22 cellular contexts compared by ENCODE assay signal in genomic region chr6:30562470-30563425, GRCh38. TPM values are rescaled to one million over a fixed set of nuclear protein-coding genes. Genes with fewer than 3 reads are reported as not detected.
DNase-seq lines count a peak whose midpoint lies in the region; ATAC-seq and TF ChIP-seq lines count a peak whose summit lies in the region.
"Had no signal": no experiment of that assay in that cellular context is flagged by ENCODE, and none has a peak within 500 bp of the region (broad histone marks: within the 10 kb centered on the region; RNA-seq: fewer than 3 reads in every experiment).

No MANE protein-coding gene starts in this region.

- H3K9me3 Mint-ChIP-seq in natural killer cell, result no peaks in the 10 kb centered on the region
- no peaks in the 10 kb centered on the region for H3K9me3 Mint-ChIP-seq in natural killer cell treated with Interleukin-12 subunit alpha and Interleukin-12 subunit beta and Interleukin-15 and Interleukin-18, amount 100 ng/mL, for 72 hours
- H3K9me3 Mint-ChIP-seq in effector memory CD8-positive, alpha-beta T cell, result no peaks in the 10 kb centered on the region
- H3K9me3 Mint-ChIP-seq in stimulated activated naive B cell treated with anti-CD40 and anti-IgM and Interleukin-4, amounts not matched to agents 10 μg/mL and 1 μg/mL and 100 μg/mL, for 72 hours, result no peaks in the 10 kb centered on the region
- H3K9me3 Mint-ChIP-seq: activated T-helper 1 cell treated with anti-CD3 and anti-CD28 coated beads, Interleukin-12 subunit alpha, Interleukin-12 subunit beta, Interleukin-2, Interleukin-4 antibody, amounts not matched to agents 30 ng/mL and 10 ng/mL and 1 ng/mL, durations not matched to agents 14 hours and 24 hours and 36 hours; H9; nephron had no signal

- no peaks in the 10 kb centered on the region for H3K27me3 ChIP-seq in spleen (replicated peaks in 1 of 7)
- H3K27me3 ChIP-seq: cardiac muscle cell, esophagus squamous epithelium, stomach, upper lobe of left lung had no signal

- no peak for TF ChIP-seq POLR2A in spleen (IDR thresholded peaks at IDR 0.05)

- DNase-seq in natural killer cell, result no peak
- DNase-seq in natural killer cell treated with Interleukin-12 subunit alpha and Interleukin-12 subunit beta and Interleukin-15 and Interleukin-18, amount 100 ng/mL, for 72 hours (ENCODE audit: low spot score), result no peak
- DNase-seq in effector memory CD8-positive, alpha-beta T cell, result no peak
- no peak for DNase-seq in stimulated activated naive B cell treated with anti-CD40 and anti-IgM and Interleukin-4, amounts not matched to agents 10 μg/mL and 1 μg/mL and 100 μg/mL, for 72 hours
- no peak for DNase-seq in spleen
- DNase-seq: activated CD4-positive, alpha-beta T cell treated with anti-CD3 and anti-CD28 coated beads, Interleukin-2, amount 50 U/mL, for 48 hours; amniotic stem cell; DMS79 treated with DMSO at 0.1 percent for 48 hours; esophagus squamous epithelium; H9; mesendoderm; NCI-H1436 treated with DMSO at 0.1 percent for 48 hours; NCI-H69; Right ventricle myocardium superior; stomach; upper lobe of left lung had no signal

- H3K36me3 ChIP-seq in spleen, result peaks cover 0 to 40% (median 17%) of the 10 kb centered on the region in 6 donors

- H3K4me3 ChIP-seq in spleen, result no peak overlapping the region
- H3K4me3 ChIP-seq: cardiac muscle cell, esophagus squamous epithelium, stomach, upper lobe of left lung had no signal

- intact Hi-C loops in natural killer cell (cut with micrococcal nuclease), result no loop called here
- intact Hi-C loops in spleen (cut with DNase I; ENCODE audit: low total_unique reads), result no loop called here

- H3K36me3 Mint-ChIP-seq in natural killer cell, result no peaks in the 10 kb centered on the region
- peaks cover 24% of the 10 kb centered on the region for H3K36me3 Mint-ChIP-seq in natural killer cell treated with Interleukin-12 subunit alpha and Interleukin-12 subunit beta and Interleukin-15 and Interleukin-18, amount 100 ng/mL, for 72 hours
- peaks cover 20% of the 10 kb centered on the region for H3K36me3 Mint-ChIP-seq in effector memory CD8-positive, alpha-beta T cell (ENCODE audit: insufficient read depth)
- H3K36me3 Mint-ChIP-seq in stimulated activated naive B cell treated with anti-CD40 and anti-IgM and Interleukin-4, amounts not matched to agents 10 μg/mL and 1 μg/mL and 100 μg/mL, for 72 hours, result peaks cover 16 to 44% of the 10 kb centered on the region in 2 donors

- peaks cover 13 to 24% (median 17%) of the 10 kb centered on the region in 6 donors for H3K4me1 ChIP-seq in spleen

- no peaks in the 10 kb centered on the region for H3K27me3 Mint-ChIP-seq in natural killer cell (ENCODE audit: low read depth in 2 of 2)
- H3K27me3 Mint-ChIP-seq in natural killer cell treated with Interleukin-12 subunit alpha and Interleukin-12 subunit beta and Interleukin-15 and Interleukin-18, amount 100 ng/mL, for 72 hours, result no peaks in the 10 kb centered on the region
- H3K27me3 Mint-ChIP-seq in effector memory CD8-positive, alpha-beta T cell, result no peaks in the 10 kb centered on the region
- H3K27me3 Mint-ChIP-seq in stimulated activated naive B cell treated with anti-CD40 and anti-IgM and Interleukin-4, amounts not matched to agents 10 μg/mL and 1 μg/mL and 100 μg/mL, for 72 hours, result no peaks in the 10 kb centered on the region
- H3K27me3 Mint-ChIP-seq: progenitor cell of endocrine pancreas had no signal

- H3K27ac Mint-ChIP-seq in natural killer cell, result peak overlapping the region; percentile 3 to 20
- H3K27ac Mint-ChIP-seq in natural killer cell treated with Interleukin-12 subunit alpha and Interleukin-12 subunit beta and Interleukin-15 and Interleukin-18, amount 100 ng/mL, for 72 hours, result peak overlapping the region in 1 of 2 donors; percentile 21
- H3K27ac Mint-ChIP-seq in effector memory CD8-positive, alpha-beta T cell, result peak overlapping the region; percentile 65 to 67
- H3K27ac Mint-ChIP-seq in stimulated activated naive B cell treated with anti-CD40 and anti-IgM and Interleukin-4, amounts not matched to agents 10 μg/mL and 1 μg/mL and 100 μg/mL, for 72 hours, result peak overlapping the region; percentile 31
- H3K27ac Mint-ChIP-seq: activated T-helper 1 cell treated with anti-CD3 and anti-CD28 coated beads, Interleukin-12 subunit alpha, Interleukin-12 subunit beta, Interleukin-2, Interleukin-4 antibody, amounts not matched to agents 30 ng/mL and 10 ng/mL and 1 ng/mL, durations not matched to agents 14 hours and 24 hours and 36 hours; nephron; progenitor cell of endocrine pancreas had no signal

- ATAC-seq in natural killer cell, result no peak
- no peak for ATAC-seq in natural killer cell treated with Interleukin-12 subunit alpha and Interleukin-12 subunit beta and Interleukin-15 and Interleukin-18, amount 100 ng/mL, for 72 hours
- ATAC-seq in effector memory CD8-positive, alpha-beta T cell (replicated peaks), result no peak
- no peak for ATAC-seq in stimulated activated naive B cell treated with anti-CD40 and anti-IgM and Interleukin-4, amounts not matched to agents 10 μg/mL and 1 μg/mL and 100 μg/mL, for 72 hours (replicated peaks)
- ATAC-seq in GM19452 (IDR thresholded peaks at IDR 0.05; ENCODE audit: unreplicated experiment), result no peak

- no peak for TF ChIP-seq CTCF in natural killer cell (IDR thresholded peaks at IDR 0.05)
- TF ChIP-seq CTCF in spleen (IDR thresholded peaks at IDR 0.05 in 8 of 11, conservative IDR thresholded peaks at IDR 0.05 in 3 of 11), result no peak

- peaks cover 16 to 19% of the 10 kb centered on the region in 2 donors for H3K4me1 Mint-ChIP-seq in natural killer cell
- H3K4me1 Mint-ChIP-seq in natural killer cell treated with Interleukin-12 subunit alpha and Interleukin-12 subunit beta and Interleukin-15 and Interleukin-18, amount 100 ng/mL, for 72 hours (ENCODE audit: low read depth in 2 of 2), result peaks cover 22 to 32% of the 10 kb centered on the region in 2 donors
- peaks cover 10 to 11% of the 10 kb centered on the region in 2 donors for H3K4me1 Mint-ChIP-seq in effector memory CD8-positive, alpha-beta T cell (ENCODE audit: low read depth in 2 of 2)
- H3K4me1 Mint-ChIP-seq in stimulated activated naive B cell treated with anti-CD40 and anti-IgM and Interleukin-4, amounts not matched to agents 10 μg/mL and 1 μg/mL and 100 μg/mL, for 72 hours, result peaks cover 17 to 31% of the 10 kb centered on the region in 2 donors

- WGBS in spleen, 5 donors, result 83 to 93% (median 86%) methylated on average over 14 of the region's 14 CpGs

- no peak overlapping the region for H3K27ac ChIP-seq in spleen
- H3K27ac ChIP-seq: cardiac muscle cell, esophagus squamous epithelium, stomach, upper lobe of left lung, VCaP had no signal

- H3K9me3 ChIP-seq in spleen, result no peaks in the 10 kb centered on the region
- H3K9me3 ChIP-seq: esophagus squamous epithelium, stomach, upper lobe of left lung had no signal

- no peak overlapping the region for H3K4me3 Mint-ChIP-seq in natural killer cell
- H3K4me3 Mint-ChIP-seq in natural killer cell treated with Interleukin-12 subunit alpha and Interleukin-12 subunit beta and Interleukin-15 and Interleukin-18, amount 100 ng/mL, for 72 hours, result no peak overlapping the region
- H3K4me3 Mint-ChIP-seq in effector memory CD8-positive, alpha-beta T cell, result no peak overlapping the region
- H3K4me3 Mint-ChIP-seq in stimulated activated naive B cell treated with anti-CD40 and anti-IgM and Interleukin-4, amounts not matched to agents 10 μg/mL and 1 μg/mL and 100 μg/mL, for 72 hours, result no peak overlapping the region
- H3K4me3 Mint-ChIP-seq: activated T-helper 1 cell treated with anti-CD3 and anti-CD28 coated beads, Interleukin-12 subunit alpha, Interleukin-12 subunit beta, Interleukin-2, Interleukin-4 antibody, amounts not matched to agents 30 ng/mL and 10 ng/mL and 1 ng/mL, durations not matched to agents 14 hours and 24 hours and 36 hours; H9; nephron had no signal

RNA-seq across cellular contexts. Expression of gene PRR3, which starts 5.7 kb away (rescaled TPM):
- total RNA-seq in natural killer cell (10 to 100 TPM in 2 of 3 donors, 1 to 10 TPM in 1; 9.5 to 14.8 (median 13.9) TPM), spleen (10 to 100 TPM in 6 of 7 donors, 1 to 10 TPM in 1; 8.1 to 19.6 (median 12.9) TPM)
- total RNA-seq in natural killer cell treated with Interleukin-12 subunit alpha and Interleukin-12 subunit beta and Interleukin-15 and Interleukin-18, amount 100 ng/mL, for 72 hours, result 10 to 100 TPM; 13.0 to 23.8 TPM
- polyA plus RNA-seq in spleen, result 10 to 100 TPM; 11.5 to 15.6 (median 12.9) TPM

RNA-seq across cellular contexts. Expression of gene GNL1, which starts 6.5 kb away (rescaled TPM):
- total RNA-seq in natural killer cell (100 to 1,000 TPM; 137 to 208 (median 187) TPM), spleen (10 to 100 TPM; 28.0 to 84.6 (median 56.7) TPM)
- 10 to 100 TPM; 59.8 to 70.5 TPM for total RNA-seq in natural killer cell treated with Interleukin-12 subunit alpha and Interleukin-12 subunit beta and Interleukin-15 and Interleukin-18, amount 100 ng/mL, for 72 hours
- polyA plus RNA-seq in spleen, result 10 to 100 TPM; 40.3 to 55.6 (median 45.6) TPM

RNA-seq across cellular contexts. Expression of gene ABCF1, which starts 8.5 kb away (rescaled TPM):
- total RNA-seq in natural killer cell (100 to 1,000 TPM in 2 of 3 donors, 10 to 100 TPM in 1; 91.4 to 138 (median 138) TPM), spleen (10 to 100 TPM; 30.7 to 53.5 (median 34.5) TPM)
- 100 to 1,000 TPM in 1 of 2 donors, 10 to 100 TPM in 1; 94.8 to 122 TPM for total RNA-seq in natural killer cell treated with Interleukin-12 subunit alpha and Interleukin-12 subunit beta and Interleukin-15 and Interleukin-18, amount 100 ng/mL, for 72 hours
- polyA plus RNA-seq in spleen, result 10 to 100 TPM; 12.8 to 27.7 (median 14.5) TPM

RNA-seq across cellular contexts. Expression of gene PPP1R10, which starts 54.3 kb away (rescaled TPM):
- 100 to 1,000 TPM; 151 to 222 (median 174) TPM for total RNA-seq in natural killer cell
- 100 to 1,000 TPM in 1 of 2 donors, 10 to 100 TPM in 1; 97.9 to 119 TPM for total RNA-seq in natural killer cell treated with Interleukin-12 subunit alpha and Interleukin-12 subunit beta and Interleukin-15 and Interleukin-18, amount 100 ng/mL, for 72 hours
- 10 to 100 TPM; 53.5 to 86.2 (median 75.9) TPM for total RNA-seq in spleen
- 10 to 100 TPM; 13.5 to 24.6 (median 13.6) TPM for polyA plus RNA-seq in spleen

RNA-seq across cellular contexts. Expression of gene MRPS18B, which starts 54.9 kb away (rescaled TPM):
- total RNA-seq in natural killer cell (10 to 100 TPM; 14.2 to 19.9 (median 16.6) TPM), spleen (10 to 100 TPM; 41.2 to 63.4 (median 45.3) TPM)
- total RNA-seq in natural killer cell treated with Interleukin-12 subunit alpha and Interleukin-12 subunit beta and Interleukin-15 and Interleukin-18, amount 100 ng/mL, for 72 hours, result 10 to 100 TPM; 43.9 to 58.4 TPM
- 10 to 100 TPM; 48.8 to 74.0 (median 73.0) TPM for polyA plus RNA-seq in spleen
